33 cellular contexts compared by ENCODE assay signal in genomic region chr12:2937500-2937899, GRCh38.
"Had no signal": no experiment of that assay in that cellular context is flagged by ENCODE, and none has a peak within 500 bp of the region (broad histone marks: within the 10 kb centered on the region; RNA-seq: fewer than 3 reads in every experiment).

No MANE protein-coding gene starts in this region.

- H3K4me3 Mint-ChIP-seq: activated CD4-positive, alpha-beta memory T cell treated with anti-CD3 and anti-CD28 coated beads for 36 hours; activated CD4-positive, alpha-beta T cell treated with anti-CD3 and anti-CD28 coated beads for 36 hours; activated CD4-positive, alpha-beta T cell treated with anti-CD3 and anti-CD28 coated beads, Interleukin-2, amount 10 ng/mL, durations not matched to agents 24 days and 14 days; activated CD8-positive, alpha-beta memory T cell treated with anti-CD3 and anti-CD28 coated beads, Interleukin-2, amount 10 ng/mL, durations not matched to agents 7 days and 5 days; activated CD8-positive, alpha-beta T cell treated with anti-CD3 and anti-CD28 coated beads, Interleukin-2, amount 10 ng/mL, durations not matched to agents 7 days and 5 days; activated naive CD4-positive, alpha-beta T cell treated with anti-CD3 and anti-CD28 coated beads for 36 hours; activated naive CD4-positive, alpha-beta T cell treated with anti-CD3 and anti-CD28 coated beads, Interleukin-2, amount 50 U/mL, for 24 hours; activated naive CD8-positive, alpha-beta T cell treated with anti-CD3 and anti-CD28 coated beads for 36 hours; activated naive CD8-positive, alpha-beta T cell treated with anti-CD3 and anti-CD28 coated beads, Interleukin-2, amount 50 U/mL, for 24 hours; activated T-helper 1 cell treated with anti-CD3 and anti-CD28 coated beads, Interleukin-12 subunit alpha, Interleukin-12 subunit beta, Interleukin-2, Interleukin-4 antibody, amounts not matched to agents 30 ng/mL and 10 ng/mL and 1 ng/mL, durations not matched to agents 14 hours and 24 hours and 36 hours; central memory CD8-positive, alpha-beta T cell; dendritic cell treated with granulocyte-macrophage colony-stimulating factor and Interleukin-4, amounts not matched to agents 40 ng/mL and 50 ng/mL, for 4 days; effector memory CD8-positive, alpha-beta T cell had no signal

- H3K9me3 ChIP-seq: adrenal gland, gastrocnemius medialis, heart left ventricle had no signal

- H3K27ac ChIP-seq: adrenal gland, brain microvascular endothelial cell, coronary artery, foreskin keratinocyte, gastrocnemius medialis, heart left ventricle had no signal

- H3K27me3 Mint-ChIP-seq: activated CD4-positive, alpha-beta memory T cell treated with anti-CD3 and anti-CD28 coated beads for 36 hours; activated CD4-positive, alpha-beta T cell treated with anti-CD3 and anti-CD28 coated beads for 36 hours; activated CD4-positive, alpha-beta T cell treated with anti-CD3 and anti-CD28 coated beads, Interleukin-2, amount 10 ng/mL, durations not matched to agents 24 days and 14 days; activated CD8-positive, alpha-beta memory T cell treated with anti-CD3 and anti-CD28 coated beads, Interleukin-2, amount 10 ng/mL, durations not matched to agents 7 days and 5 days; activated naive CD4-positive, alpha-beta T cell treated with anti-CD3 and anti-CD28 coated beads, Interleukin-2, amount 50 U/mL, for 24 hours; activated naive CD8-positive, alpha-beta T cell treated with anti-CD3 and anti-CD28 coated beads for 36 hours; activated naive CD8-positive, alpha-beta T cell treated with anti-CD3 and anti-CD28 coated beads, Interleukin-2, amount 50 U/mL, for 24 hours; central memory CD8-positive, alpha-beta T cell; dendritic cell treated with granulocyte-macrophage colony-stimulating factor and Interleukin-4, amounts not matched to agents 40 ng/mL and 50 ng/mL, for 4 days; effector memory CD8-positive, alpha-beta T cell had no signal

- H3K27ac Mint-ChIP-seq: activated CD4-positive, alpha-beta memory T cell treated with anti-CD3 and anti-CD28 coated beads for 36 hours; activated CD4-positive, alpha-beta T cell treated with anti-CD3 and anti-CD28 coated beads for 36 hours; activated CD4-positive, alpha-beta T cell treated with anti-CD3 and anti-CD28 coated beads, Interleukin-2, amount 10 ng/mL, durations not matched to agents 24 days and 14 days; activated CD8-positive, alpha-beta memory T cell treated with anti-CD3 and anti-CD28 coated beads, Interleukin-2, amount 10 ng/mL, durations not matched to agents 7 days and 5 days; activated CD8-positive, alpha-beta T cell treated with anti-CD3 and anti-CD28 coated beads, Interleukin-2, amount 10 ng/mL, durations not matched to agents 7 days and 5 days; activated naive CD4-positive, alpha-beta T cell treated with anti-CD3 and anti-CD28 coated beads for 36 hours; activated naive CD8-positive, alpha-beta T cell treated with anti-CD3 and anti-CD28 coated beads for 36 hours; activated naive CD8-positive, alpha-beta T cell treated with anti-CD3 and anti-CD28 coated beads, Interleukin-2, amount 50 U/mL, for 24 hours; activated T-helper 1 cell treated with anti-CD3 and anti-CD28 coated beads, Interleukin-12 subunit alpha, Interleukin-12 subunit beta, Interleukin-2, Interleukin-4 antibody, amounts not matched to agents 30 ng/mL and 10 ng/mL and 1 ng/mL, durations not matched to agents 14 hours and 24 hours and 36 hours; activated T-helper 2 cell treated with anti-CD3 and anti-CD28 coated beads, Interferon-gamma antibody, Interleukin-2, Interleukin-4, amounts not matched to agents 10 μg/mL and 5 μg/mL and 100 μg/mL, durations not matched to agents 14 hours and 24 hours and 36 hours; dendritic cell treated with granulocyte-macrophage colony-stimulating factor and Interleukin-4, amounts not matched to agents 40 ng/mL and 50 ng/mL, for 4 days; effector memory CD8-positive, alpha-beta T cell had no signal

- FAIRE-seq: astrocyte, bronchial epithelial cell had no signal

- H3K9me3 Mint-ChIP-seq: activated CD4-positive, alpha-beta memory T cell treated with anti-CD3 and anti-CD28 coated beads for 36 hours; activated CD4-positive, alpha-beta T cell treated with anti-CD3 and anti-CD28 coated beads, Interleukin-2, amount 10 ng/mL, durations not matched to agents 24 days and 14 days; activated naive CD4-positive, alpha-beta T cell treated with anti-CD3 and anti-CD28 coated beads for 36 hours; activated naive CD4-positive, alpha-beta T cell treated with anti-CD3 and anti-CD28 coated beads, Interleukin-2, amount 50 U/mL, for 24 hours; activated naive CD8-positive, alpha-beta T cell treated with anti-CD3 and anti-CD28 coated beads for 36 hours; activated naive CD8-positive, alpha-beta T cell treated with anti-CD3 and anti-CD28 coated beads, Interleukin-2, amount 50 U/mL, for 24 hours; activated T-helper 1 cell treated with anti-CD3 and anti-CD28 coated beads, Interleukin-12 subunit alpha, Interleukin-12 subunit beta, Interleukin-2, Interleukin-4 antibody, amounts not matched to agents 30 ng/mL and 10 ng/mL and 1 ng/mL, durations not matched to agents 14 hours and 24 hours and 36 hours; activated T-helper 2 cell treated with anti-CD3 and anti-CD28 coated beads, Interferon-gamma antibody, Interleukin-2, Interleukin-4, amounts not matched to agents 10 μg/mL and 5 μg/mL and 100 μg/mL, durations not matched to agents 14 hours and 24 hours and 36 hours; central memory CD8-positive, alpha-beta T cell; dendritic cell treated with granulocyte-macrophage colony-stimulating factor and Interleukin-4, amounts not matched to agents 40 ng/mL and 50 ng/mL, for 4 days; effector memory CD8-positive, alpha-beta T cell had no signal

- DNase-seq: activated CD4-positive, alpha-beta memory T cell treated with anti-CD3 and anti-CD28 coated beads for 36 hours; activated CD4-positive, alpha-beta T cell treated with anti-CD3 and anti-CD28 coated beads for 36 hours; activated CD4-positive, alpha-beta T cell treated with anti-CD3 and anti-CD28 coated beads, Interleukin-2, amount 10 ng/mL, durations not matched to agents 24 days and 14 days; activated CD4-positive, CD25-positive, alpha-beta regulatory T cell; activated CD4-positive, CD25-positive, alpha-beta regulatory T cell treated with anti-CD3 and anti-CD28 coated beads, Interleukin-2, amount 50 U/mL, for 72 hours; activated CD8-positive, alpha-beta memory T cell treated with anti-CD3 and anti-CD28 coated beads, Interleukin-2, amount 10 ng/mL, durations not matched to agents 7 days and 5 days; activated CD8-positive, alpha-beta memory T cell treated with anti-CD3 and anti-CD28 coated beads, Interleukin-2, amount 50 U/mL, for 4 hours; activated CD8-positive, alpha-beta T cell treated with anti-CD3 and anti-CD28 coated beads, Interleukin-2, amount 10 ng/mL, durations not matched to agents 7 days and 5 days; activated effector memory CD4-positive, alpha-beta T cell treated with anti-CD3 and anti-CD28 coated beads, Interleukin-2, amount 50 U/mL, for 16 hours; activated naive CD4-positive, alpha-beta T cell treated with anti-CD3 and anti-CD28 coated beads for 36 hours; activated naive CD8-positive, alpha-beta T cell treated with anti-CD3 and anti-CD28 coated beads for 36 hours; activated naive CD8-positive, alpha-beta T cell treated with anti-CD3 and anti-CD28 coated beads, Interleukin-2, amount 50 U/mL, for 24 hours; activated T-cell treated with anti-CD3 and anti-CD28 coated beads, Interleukin-2, amount 50 U/mL, for 1 hour; activated T-cell treated with anti-CD3 and anti-CD28 coated beads, Interleukin-2, amount 50 U/mL, for 48 hours; adrenal gland; amygdala; brain microvascular endothelial cell; effector CD4-positive, alpha-beta T cell; effector memory CD8-positive, alpha-beta T cell; foreskin keratinocyte; gastrocnemius medialis; glutamatergic neuron; heart left ventricle; T-helper 2 cell had no signal

- H3K4me3 ChIP-seq: adrenal gland, coronary artery, gastrocnemius medialis, heart left ventricle had no signal

- H3K4me1 ChIP-seq: adrenal gland, foreskin keratinocyte, gastrocnemius medialis, heart left ventricle had no signal

- H3K4me1 Mint-ChIP-seq: activated CD4-positive, alpha-beta T cell treated with anti-CD3 and anti-CD28 coated beads for 36 hours; activated CD4-positive, alpha-beta T cell treated with anti-CD3 and anti-CD28 coated beads, Interleukin-2, amount 10 ng/mL, durations not matched to agents 24 days and 14 days; activated CD8-positive, alpha-beta memory T cell treated with anti-CD3 and anti-CD28 coated beads, Interleukin-2, amount 10 ng/mL, durations not matched to agents 7 days and 5 days; activated naive CD4-positive, alpha-beta T cell treated with anti-CD3 and anti-CD28 coated beads, Interleukin-2, amount 50 U/mL, for 24 hours; activated naive CD8-positive, alpha-beta T cell treated with anti-CD3 and anti-CD28 coated beads for 36 hours; activated naive CD8-positive, alpha-beta T cell treated with anti-CD3 and anti-CD28 coated beads, Interleukin-2, amount 50 U/mL, for 24 hours; central memory CD8-positive, alpha-beta T cell had no signal

- ATAC-seq: activated CD4-positive, alpha-beta T cell treated with anti-CD3 and anti-CD28 coated beads for 36 hours; activated CD8-positive, alpha-beta memory T cell treated with anti-CD3 and anti-CD28 coated beads, Interleukin-2, amount 10 ng/mL, durations not matched to agents 7 days and 5 days; activated CD8-positive, alpha-beta T cell treated with anti-CD3 and anti-CD28 coated beads, Interleukin-2, amount 10 ng/mL, durations not matched to agents 7 days and 5 days; activated naive CD8-positive, alpha-beta T cell treated with anti-CD3 and anti-CD28 coated beads, Interleukin-2, amount 50 U/mL, for 24 hours; effector memory CD8-positive, alpha-beta T cell; esophagus mucosa; foreskin keratinocyte; gastrocnemius medialis; heart left ventricle had no signal

- H3K27me3 ChIP-seq: adrenal gland, brain microvascular endothelial cell, foreskin keratinocyte, gastrocnemius medialis, heart left ventricle had no signal
